ENCODE assay signal across 12 cellular contexts in genomic region chr12:116864371-116865160, GRCh38. TPM values are rescaled to one million over a fixed set of nuclear protein-coding genes. Genes with fewer than 3 reads are reported as not detected.
DNase-seq lines count a peak whose midpoint lies in the region; ATAC-seq and FAIRE-seq lines count a peak whose summit lies in the region.
"Had no signal": no experiment of that assay in that cellular context is flagged by ENCODE, and none has a peak within 500 bp of the region (broad histone marks: within the 10 kb centered on the region; RNA-seq: fewer than 3 reads in every experiment).

No MANE protein-coding gene starts in this region.

- no peak overlapping the region for H2BK120ac ChIP-seq in mesenchymal stem cell (ENCODE audit: low read depth, low read length)

- no peak overlapping the region for H3K4me2 ChIP-seq in mesenchymal stem cell (ENCODE audit: low read length, poor library complexity, severe bottlenecking)

- peaks cover 0 to 18% of the 10 kb centered on the region in 2 experiments for H3K27me3 ChIP-seq in mesenchymal stem cell (ENCODE audit: control insufficient read depth in 1 of 2, insufficient read depth in 1 of 2, low read length in 2 of 2)

- no peak for ATAC-seq in HG03280 (IDR thresholded peaks at IDR 0.05; ENCODE audit: unreplicated experiment)
- ATAC-seq in GM21528 (IDR thresholded peaks at IDR 0.05; ENCODE audit: low FRiP score, unreplicated experiment) = no peak
- ATAC-seq: activated CD4-positive, alpha-beta T cell treated with anti-CD3 and anti-CD28 coated beads for 36 hours had no signal

- no peak overlapping the region for H4K8ac ChIP-seq in mesenchymal stem cell (ENCODE audit: low read length)

- no peak overlapping the region for H3K14ac ChIP-seq in mesenchymal stem cell (ENCODE audit: low read length in 2 of 2)

- H3K36me3 ChIP-seq in mesenchymal stem cell (ENCODE audit: control insufficient read depth in 1 of 2, insufficient read depth in 2 of 2, low read depth in 1 of 2, low read length in 2 of 2) = no peaks in the 10 kb centered on the region

- peak overlapping the region; percentile 62 for H3K9ac ChIP-seq in mesenchymal stem cell (ENCODE audit: low read length)

- no peak overlapping the region for H2AFZ ChIP-seq in mesenchymal stem cell (ENCODE audit: low read depth, low read length)

- H2AK5ac ChIP-seq in mesenchymal stem cell (ENCODE audit: low read length, severe bottlenecking) = no peak overlapping the region

- peaks cover 4% of the 10 kb centered on the region for H3K4me1 ChIP-seq in mesenchymal stem cell (ENCODE audit: control insufficient read depth, insufficient read depth, low read depth, low read length)

- no peaks in the 10 kb centered on the region for H3K9me3 ChIP-seq in mesenchymal stem cell (ENCODE audit: control insufficient read depth, low read length)

- H3K79me1 ChIP-seq in mesenchymal stem cell (replicated peaks; ENCODE audit: low read length, poor library complexity, severe bottlenecking) = no peaks in the 10 kb centered on the region

- H3K4ac ChIP-seq in mesenchymal stem cell (ENCODE audit: low read depth in 1 of 2, low read length in 2 of 2) = no peak overlapping the region

- H3K18ac ChIP-seq in mesenchymal stem cell (ENCODE audit: low read depth in 1 of 2, low read length in 2 of 2) = no peak overlapping the region

- WGBS in mesenchymal stem cell = 59% methylated on average over 9 of the region's 13 CpGs

- H2BK15ac ChIP-seq in mesenchymal stem cell (ENCODE audit: low read depth, poor library complexity, severe bottlenecking) = no peak overlapping the region

- H4K91ac ChIP-seq in mesenchymal stem cell (ENCODE audit: low read length) = no peak overlapping the region

- no peak overlapping the region for H2BK12ac ChIP-seq in mesenchymal stem cell (ENCODE audit: low read length in 2 of 2)

- H3K23ac ChIP-seq in mesenchymal stem cell (ENCODE audit: low read length in 2 of 2) = no peak overlapping the region

- FAIRE-seq in HTR-8/SVneo (lab: Jason Lieb, UNC) = peak; percentile 23

- no peak overlapping the region for H3K27ac ChIP-seq in mesenchymal stem cell (ENCODE audit: low read length, poor library complexity, severe bottlenecking)
- H3K27ac ChIP-seq: C4-2B had no signal

- DNase-seq in AG08396 (ENCODE audit: low spot score) (peak; percentile 70), HTR-8/SVneo (ENCODE audit: insufficient read length, low spot score) (no peak), astrocyte of the hippocampus (ENCODE audit: low read depth, low spot score) (peak; percentile 85), mesenchymal stem cell (no peak), amygdala (lab: John Stamatoyannopoulos, UW) (no peak)
- DNase-seq in NK-92 treated with Interleukin-12 subunit alpha and Interleukin-12 subunit beta, amount 100 ng/mL, for 24 hours (lab: John Stamatoyannopoulos, UW) = no peak
- DNase-seq: activated CD4-positive, alpha-beta T cell treated with anti-CD3 and anti-CD28 coated beads for 36 hours; NCI-H187 treated with DMSO at 0.1 percent for 48 hours; nephron progenitor cell had no signal

- no peak overlapping the region for H2BK5ac ChIP-seq in mesenchymal stem cell (ENCODE audit: low read depth, low read length, poor library complexity, severe bottlenecking)

- H3K4me3 ChIP-seq in mesenchymal stem cell (ENCODE audit: insufficient read depth in 1 of 2, low read depth in 1 of 2, low read length in 2 of 2) = no peak overlapping the region

RNA-seq across cellular contexts. Expression of gene HRK, which starts 16.7 kb away (rescaled TPM):
- not detected for polyA plus RNA-seq in mesenchymal stem cell (2013, experiment 1 of 2)
- polyA plus RNA-seq in mesenchymal stem cell (2013, experiment 2 of 2) = not detected

RNA-seq across cellular contexts. Expression of gene FBXW8, which starts 46.2 kb away (rescaled TPM):
- 13.0 TPM for polyA plus RNA-seq in mesenchymal stem cell (2013, experiment 1 of 2)
- polyA plus RNA-seq in mesenchymal stem cell (2013, experiment 2 of 2) = 13.5 TPM

Comparison
In these comparisons a context has a peak if more than half of its experiments do, and no peak if none do; other contexts are left out.
1. DNase-seq: peak in AG08396 (single experiment) and astrocyte of the hippocampus (single experiment); none in HTR-8/SVneo (single experiment), mesenchymal stem cell (single experiment), NK-92 treated with Interleukin-12 subunit alpha and Interleukin-12 subunit beta, amount 100 ng/mL, for 24 hours (single experiment) and amygdala (0 of 56).